ENCODE assay signal across 8 cellular contexts in the genomic region with DNA sequence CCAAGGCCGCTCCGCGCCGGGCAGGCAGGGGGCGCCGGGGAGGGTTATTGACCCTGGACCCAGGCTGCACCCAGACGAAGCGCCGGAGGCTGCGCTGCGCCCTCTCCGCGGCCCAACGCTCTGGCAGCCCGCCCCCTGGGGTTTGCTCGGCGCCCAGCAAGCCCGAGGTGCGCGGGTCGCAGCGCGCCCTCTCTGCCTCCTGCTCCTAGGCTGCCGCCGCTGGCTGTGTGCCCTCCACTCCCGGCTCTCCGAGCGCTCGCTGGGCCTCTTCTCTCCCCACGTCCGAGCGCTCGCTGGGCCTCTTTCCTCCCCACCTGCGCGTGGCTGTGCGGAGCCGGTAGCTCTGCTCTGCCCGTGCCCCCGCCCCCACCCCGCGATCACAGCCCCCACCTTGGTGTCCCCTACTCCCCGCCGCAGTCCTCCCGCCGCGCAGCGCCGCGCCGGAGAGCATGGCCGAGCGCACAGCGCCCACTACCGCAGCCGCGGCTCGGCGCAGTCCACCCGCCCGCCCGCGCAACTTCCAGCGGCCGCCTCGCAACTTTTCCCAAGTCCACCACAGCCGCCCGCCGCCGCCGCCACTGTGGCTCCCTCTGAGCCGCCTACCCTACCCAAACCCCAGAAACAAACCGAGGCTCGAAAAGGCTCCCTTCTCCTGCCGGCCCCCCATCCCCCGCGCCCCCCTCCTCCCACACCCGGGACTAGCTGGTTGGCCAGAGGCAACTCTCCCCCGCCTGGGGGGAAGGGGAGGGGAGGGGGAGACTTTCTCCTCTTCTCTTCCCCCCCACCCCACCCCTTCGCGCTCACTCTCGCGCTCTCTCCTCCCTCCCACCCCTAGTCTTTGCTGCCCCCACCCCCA. TPM values are rescaled to one million over a fixed set of nuclear protein-coding genes. Genes with fewer than 3 reads are reported as not detected.
DNase-seq lines count a peak whose midpoint lies in the region; ATAC-seq and TF ChIP-seq lines count a peak whose summit lies in the region.

No MANE protein-coding gene starts in this region.

- peak overlapping the region; percentile 74 for H3K4me2 ChIP-seq in parathyroid adenoma (ENCODE audit: low read length)

- H3K4me1 ChIP-seq in CD4-positive, CD25-positive, alpha-beta regulatory T cell (ENCODE audit: control insufficient read depth, insufficient read depth, low read length, poor library complexity, severe bottlenecking) = peaks cover 47% of the 10 kb centered on the region
- peaks cover 0 to 65% (median 21%) of the 10 kb centered on the region in 9 donors for H3K4me1 ChIP-seq in heart right ventricle
- peaks cover 4% of the 10 kb centered on the region for H3K4me1 ChIP-seq in parathyroid adenoma

- intact Hi-C loops in heart right ventricle (cut with DNase I) = loop anchor here (2.0 to 10.0 kb wide), 19 partner anchors 82 to 798 kb away; no protein-coding TSS in a partner anchor

- H3K9me3 ChIP-seq in CD4-positive, CD25-positive, alpha-beta regulatory T cell (ENCODE audit: control insufficient read depth in 2 of 2, low read length in 2 of 2) = peaks cover 2 to 10% of the 10 kb centered on the region in 2 experiments
- H3K9me3 ChIP-seq in heart right ventricle (no peaks in the 10 kb centered on the region), parathyroid adenoma (ENCODE audit: control insufficient read depth, low read length) (no peaks in the 10 kb centered on the region)

- peak in 1 of 3 donors; percentile 43 for DNase-seq in CD4-positive, CD25-positive, alpha-beta regulatory T cell
- DNase-seq in NCI-H524 (lab: John Stamatoyannopoulos, UW) (peak; percentile 86 to 91), heart right ventricle (peak; percentile 79 to 86), foreskin melanocyte (no peak)
- peak in 1 of 2 donors; percentile 54 for DNase-seq in activated naive CD4-positive, alpha-beta T cell treated with anti-CD3 and anti-CD28 coated beads, Interleukin-2, amount 50 U/mL, for 72 hours (ENCODE audit: low spot score in 2 of 2)

- H3K79me2 ChIP-seq in parathyroid adenoma = no peaks in the 10 kb centered on the region

- ATAC-seq in CD4-positive, CD25-positive, alpha-beta regulatory T cell (ENCODE audit: low read depth in 2 of 2) = peak; percentile 42 to 57
- ATAC-seq in GM19328 (IDR thresholded peaks at IDR 0.05; ENCODE audit: unreplicated experiment) (peak; percentile 44), HG03432 (IDR thresholded peaks at IDR 0.05; ENCODE audit: unreplicated experiment) (peak; percentile 69), heart right ventricle (peak; percentile 78 to 92 (median 82))
- ATAC-seq in activated naive CD4-positive, alpha-beta T cell treated with anti-CD3 and anti-CD28 coated beads, Interleukin-2, amount 50 U/mL, for 72 hours = peak; percentile 67 to 82

- peak overlapping the region; percentile 77 for H2AFZ ChIP-seq in parathyroid adenoma

- no peak overlapping the region for H3K27ac ChIP-seq in CD4-positive, CD25-positive, alpha-beta regulatory T cell (ENCODE audit: insufficient read depth, low read length, poor library complexity, severe bottlenecking)
- peak overlapping the region; percentile 86 to 98 (median 93) for H3K27ac ChIP-seq in heart right ventricle
- H3K27ac ChIP-seq in parathyroid adenoma = no peak overlapping the region

- no peak overlapping the region for H3K9ac ChIP-seq in parathyroid adenoma

- no peak overlapping the region for H3K27ac Mint-ChIP-seq in CD4-positive, CD25-positive, alpha-beta regulatory T cell
- H3K27ac Mint-ChIP-seq in activated naive CD4-positive, alpha-beta T cell treated with anti-CD3 and anti-CD28 coated beads, Interleukin-2, amount 50 U/mL, for 72 hours = no peak overlapping the region

- peak overlapping the region in 3 of 4 donors; percentile 41 to 84 (median 84) for H3K4me3 Mint-ChIP-seq in CD4-positive, CD25-positive, alpha-beta regulatory T cell

- peak; percentile 19 to 70 (median 56) for TF ChIP-seq CTCF in heart right ventricle (IDR thresholded peaks at IDR 0.05)
- TF ChIP-seq CTCF in parathyroid adenoma (IDR thresholded peaks at IDR 0.05) = peak; percentile 36

- H3K4me3 ChIP-seq in CD4-positive, CD25-positive, alpha-beta regulatory T cell (ENCODE audit: low read depth, low read length) = no peak overlapping the region
- peak overlapping the region; percentile 65 to 95 (median 78) for H3K4me3 ChIP-seq in heart right ventricle
- peak overlapping the region; percentile 54 for H3K4me3 ChIP-seq in parathyroid adenoma (ENCODE audit: low read depth, low read length)

- peaks cover 66% of the 10 kb centered on the region for H3K27me3 ChIP-seq in CD4-positive, CD25-positive, alpha-beta regulatory T cell (ENCODE audit: control insufficient read depth, insufficient read depth, low read length)
- H3K27me3 ChIP-seq in heart right ventricle (peaks cover 0 to 100% (median 64%) of the 10 kb centered on the region in 7 donors), parathyroid adenoma (ENCODE audit: control insufficient read depth, insufficient read depth, low read length) (peaks cover 19% of the 10 kb centered on the region)

- peaks cover 89% of the 10 kb centered on the region for H3K27me3 Mint-ChIP-seq in CD4-positive, CD25-positive, alpha-beta regulatory T cell

- peaks cover 0 to 16% (median 3%) of the 10 kb centered on the region in 7 donors for H3K9me3 Mint-ChIP-seq in CD4-positive, CD25-positive, alpha-beta regulatory T cell
- H3K9me3 Mint-ChIP-seq in activated naive CD4-positive, alpha-beta T cell treated with anti-CD3 and anti-CD28 coated beads, Interleukin-2, amount 50 U/mL, for 72 hours = peaks cover 0 to 3% of the 10 kb centered on the region in 2 donors

- H3K4me1 Mint-ChIP-seq in CD4-positive, CD25-positive, alpha-beta regulatory T cell = peaks cover 7 to 62% (median 36%) of the 10 kb centered on the region in 4 donors

- WGBS in heart right ventricle, 2 donors = 1% methylated on average over 61 to 80 of the region's 82 CpGs

- H3K36me3 ChIP-seq in CD4-positive, CD25-positive, alpha-beta regulatory T cell (ENCODE audit: control insufficient read depth, insufficient read depth, low read length) = no peaks in the 10 kb centered on the region
- H3K36me3 ChIP-seq in heart right ventricle = no peaks in the 10 kb centered on the region
- H3K36me3 ChIP-seq in parathyroid adenoma (ENCODE audit: control insufficient read depth, insufficient read depth, low read length) = no peaks in the 10 kb centered on the region

- no peaks in the 10 kb centered on the region for H3K36me3 Mint-ChIP-seq in CD4-positive, CD25-positive, alpha-beta regulatory T cell
- peaks cover 8 to 49% of the 10 kb centered on the region in 2 donors for H3K36me3 Mint-ChIP-seq in activated naive CD4-positive, alpha-beta T cell treated with anti-CD3 and anti-CD28 coated beads, Interleukin-2, amount 50 U/mL, for 72 hours

RNA-seq across cellular contexts. Expression of gene MECOM, which starts 1.1 kb away (rescaled TPM):
- not detected for total RNA-seq in CD4-positive, CD25-positive, alpha-beta regulatory T cell
- under 1 TPM in 1 of 4 donors, not detected in 3; 0.44 TPM for polyA plus RNA-seq in CD4-positive, CD25-positive, alpha-beta regulatory T cell
- total RNA-seq in activated naive CD4-positive, alpha-beta T cell treated with anti-CD3 and anti-CD28 coated beads, Interleukin-2, amount 50 U/mL, for 72 hours = not detected
- 10 to 100 TPM; 13.1 to 27.7 (median 17.7) TPM for total RNA-seq in heart right ventricle
- polyA plus RNA-seq in heart right ventricle = 10 to 100 TPM in 1 of 2 donors, 1 to 10 TPM in 1; 7.0 to 11.0 TPM

Comparison
In these comparisons a context has a peak if more than half of its experiments do, and no peak if none do; other contexts are left out.
1. H3K27ac ChIP-seq: peak in heart right ventricle (10 of 10); none in CD4-positive, CD25-positive, alpha-beta regulatory T cell (single experiment) and parathyroid adenoma (single experiment).
2. RNA of gene MECOM, which starts 1.1 kb away (total RNA-seq): 13.1 to 27.7 TPM in heart right ventricle; not detected in CD4-positive, CD25-positive, alpha-beta regulatory T cell (single experiment) and not detected in activated naive CD4-positive, alpha-beta T cell treated with anti-CD3 and anti-CD28 coated beads, Interleukin-2, amount 50 U/mL, for 72 hours; every median in the first group is over 10 times any median in the second.
3. Peak in every context shown above with its lines, with median percentiles within 50 percentile points of each other: ATAC-seq.